In the genomic region with DNA sequence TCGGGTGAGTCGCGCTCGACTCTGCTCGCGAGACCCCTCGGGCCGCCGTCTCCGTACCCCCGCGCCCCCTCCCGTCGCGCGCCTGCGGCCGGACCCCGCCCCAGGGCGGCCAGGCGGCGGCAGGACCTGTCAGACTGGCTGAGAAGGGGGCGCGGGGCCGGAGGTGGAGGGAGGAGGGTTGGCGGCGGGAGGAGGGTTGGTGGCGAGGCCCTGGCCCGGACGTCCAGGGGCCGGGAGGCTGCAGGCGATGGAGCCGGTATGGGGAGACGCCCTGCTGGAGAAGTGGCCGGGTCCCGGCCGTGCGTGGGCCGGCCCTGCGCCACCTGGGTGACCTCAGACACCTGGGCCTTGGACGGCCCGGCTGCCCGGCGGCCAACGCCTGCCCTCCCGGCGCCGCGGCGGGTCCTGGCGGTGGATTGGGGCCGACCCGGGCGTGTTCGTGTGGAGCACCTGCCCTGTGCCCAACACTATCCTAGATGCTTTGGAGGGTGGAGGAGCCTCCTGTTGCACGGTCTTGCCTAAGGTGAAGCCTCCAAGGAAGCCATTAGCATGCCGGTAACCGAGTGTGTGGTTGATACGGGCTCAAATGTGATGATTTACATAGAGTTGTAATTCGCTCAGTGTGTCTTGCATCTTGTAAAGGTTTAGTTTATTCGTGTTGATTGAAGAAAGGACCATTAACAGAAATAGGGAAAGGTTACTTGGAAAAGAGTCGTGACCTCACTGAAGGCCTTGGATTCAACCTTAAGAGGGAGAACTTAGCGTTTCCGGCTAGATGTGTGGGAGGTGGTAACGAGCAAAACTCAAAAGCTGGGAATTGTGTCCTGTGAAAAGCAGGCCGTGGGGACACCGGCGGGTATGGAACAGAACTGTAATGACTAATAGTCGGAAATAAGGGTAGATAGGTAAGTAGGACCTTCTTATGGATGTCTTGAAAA, we compare ENCODE assay signal across 1 cellular context.
TF ChIP-seq lines count a peak whose summit lies in the region.

No MANE protein-coding gene starts in this region.

TF ChIP-seq in GM23338, 12 proteins besides CTCF, POLR2A, EP300 and RAD21 (continued from another document):
- TF ChIP-seq, protein P1, sequence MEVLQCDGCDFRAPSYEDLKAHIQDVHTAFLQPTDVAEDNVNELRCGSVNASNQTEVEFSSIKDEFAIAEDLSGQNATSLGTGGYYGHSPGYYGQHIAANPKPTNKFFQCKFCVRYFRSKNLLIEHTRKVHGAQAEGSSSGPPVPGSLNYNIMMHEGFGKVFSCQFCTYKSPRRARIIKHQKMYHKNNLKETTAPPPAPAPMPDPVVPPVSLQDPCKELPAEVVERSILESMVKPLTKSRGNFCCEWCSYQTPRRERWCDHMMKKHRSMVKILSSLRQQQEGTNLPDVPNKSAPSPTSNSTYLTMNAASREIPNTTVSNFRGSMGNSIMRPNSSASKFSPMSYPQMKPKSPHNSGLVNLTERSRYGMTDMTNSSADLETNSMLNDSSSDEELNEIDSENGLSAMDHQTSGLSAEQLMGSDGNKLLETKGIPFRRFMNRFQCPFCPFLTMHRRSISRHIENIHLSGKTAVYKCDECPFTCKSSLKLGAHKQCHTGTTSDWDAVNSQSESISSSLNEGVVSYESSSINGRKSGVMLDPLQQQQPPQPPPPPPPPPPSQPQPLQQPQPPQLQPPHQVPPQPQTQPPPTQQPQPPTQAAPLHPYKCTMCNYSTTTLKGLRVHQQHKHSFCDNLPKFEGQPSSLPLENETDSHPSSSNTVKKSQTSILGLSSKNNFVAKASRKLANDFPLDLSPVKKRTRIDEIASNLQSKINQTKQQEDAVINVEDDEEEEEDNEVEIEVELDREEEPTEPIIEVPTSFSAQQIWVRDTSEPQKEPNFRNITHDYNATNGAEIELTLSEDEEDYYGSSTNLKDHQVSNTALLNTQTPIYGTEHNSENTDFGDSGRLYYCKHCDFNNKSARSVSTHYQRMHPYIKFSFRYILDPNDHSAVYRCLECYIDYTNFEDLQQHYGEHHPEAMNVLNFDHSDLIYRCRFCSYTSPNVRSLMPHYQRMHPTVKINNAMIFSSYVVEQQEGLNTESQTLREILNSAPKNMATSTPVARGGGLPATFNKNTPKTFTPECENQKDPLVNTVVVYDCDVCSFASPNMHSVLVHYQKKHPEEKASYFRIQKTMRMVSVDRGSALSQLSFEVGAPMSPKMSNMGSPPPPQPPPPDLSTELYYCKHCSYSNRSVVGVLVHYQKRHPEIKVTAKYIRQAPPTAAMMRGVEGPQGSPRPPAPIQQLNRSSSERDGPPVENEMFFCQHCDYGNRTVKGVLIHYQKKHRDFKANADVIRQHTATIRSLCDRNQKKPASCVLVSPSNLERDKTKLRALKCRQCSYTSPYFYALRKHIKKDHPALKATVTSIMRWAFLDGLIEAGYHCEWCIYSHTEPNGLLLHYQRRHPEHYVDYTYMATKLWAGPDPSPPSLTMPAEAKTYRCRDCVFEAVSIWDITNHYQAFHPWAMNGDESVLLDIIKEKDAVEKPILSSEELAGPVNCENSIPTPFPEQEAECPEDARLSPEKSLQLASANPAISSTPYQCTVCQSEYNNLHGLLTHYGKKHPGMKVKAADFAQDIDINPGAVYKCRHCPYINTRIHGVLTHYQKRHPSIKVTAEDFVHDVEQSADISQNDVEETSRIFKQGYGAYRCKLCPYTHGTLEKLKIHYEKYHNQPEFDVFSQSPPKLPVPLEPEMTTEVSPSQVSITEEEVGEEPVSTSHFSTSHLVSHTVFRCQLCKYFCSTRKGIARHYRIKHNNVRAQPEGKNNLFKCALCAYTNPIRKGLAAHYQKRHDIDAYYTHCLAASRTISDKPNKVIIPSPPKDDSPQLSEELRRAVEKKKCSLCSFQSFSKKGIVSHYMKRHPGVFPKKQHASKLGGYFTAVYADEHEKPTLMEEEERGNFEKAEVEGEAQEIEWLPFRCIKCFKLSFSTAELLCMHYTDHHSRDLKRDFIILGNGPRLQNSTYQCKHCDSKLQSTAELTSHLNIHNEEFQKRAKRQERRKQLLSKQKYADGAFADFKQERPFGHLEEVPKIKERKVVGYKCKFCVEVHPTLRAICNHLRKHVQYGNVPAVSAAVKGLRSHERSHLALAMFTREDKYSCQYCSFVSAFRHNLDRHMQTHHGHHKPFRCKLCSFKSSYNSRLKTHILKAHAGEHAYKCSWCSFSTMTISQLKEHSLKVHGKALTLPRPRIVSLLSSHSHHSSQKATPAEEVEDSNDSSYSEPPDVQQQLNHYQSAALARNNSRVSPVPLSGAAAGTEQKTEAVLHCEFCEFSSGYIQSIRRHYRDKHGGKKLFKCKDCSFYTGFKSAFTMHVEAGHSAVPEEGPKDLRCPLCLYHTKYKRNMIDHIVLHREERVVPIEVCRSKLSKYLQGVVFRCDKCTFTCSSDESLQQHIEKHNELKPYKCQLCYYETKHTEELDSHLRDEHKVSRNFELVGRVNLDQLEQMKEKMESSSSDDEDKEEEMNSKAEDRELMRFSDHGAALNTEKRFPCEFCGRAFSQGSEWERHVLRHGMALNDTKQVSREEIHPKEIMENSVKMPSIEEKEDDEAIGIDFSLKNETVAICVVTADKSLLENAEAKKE (CRISPR knock-in tag; IDR thresholded peaks at IDR 0.05) = no peak
- TF ChIP-seq EZH2phosphoT487 (IDR thresholded peaks at IDR 0.05; ENCODE audit: unreplicated experiment) = no peak
